Comparison of ENCODE assay signal across 21 cellular contexts in genomic region chr17:75440738-75441448, GRCh38. TPM values are rescaled to one million over a fixed set of nuclear protein-coding genes. Genes with fewer than 3 reads are reported as not detected.
DNase-seq lines count a peak whose midpoint lies in the region; ATAC-seq and TF ChIP-seq lines count a peak whose summit lies in the region.
"Had no signal": no experiment of that assay in that cellular context is flagged by ENCODE, and none has a peak within 500 bp of the region (broad histone marks: within the 10 kb centered on the region; RNA-seq: fewer than 3 reads in every experiment).

No MANE protein-coding gene starts in this region.

- H3K27me3 ChIP-seq in esophagus muscularis mucosa (no peaks in the 10 kb centered on the region), left lung (no peaks in the 10 kb centered on the region), spleen (replicated peaks in 1 of 7) (no peaks in the 10 kb centered on the region)
- H3K27me3 ChIP-seq in CD8-positive, alpha-beta T cell (ENCODE audit: insufficient read depth, low read length), result no peaks in the 10 kb centered on the region
- H3K27me3 ChIP-seq: foreskin keratinocyte, neural progenitor cell, testis had no signal

- no peaks in the 10 kb centered on the region for H3K9me3 ChIP-seq in esophagus muscularis mucosa
- H3K9me3 ChIP-seq in left lung, result no peaks in the 10 kb centered on the region
- H3K9me3 ChIP-seq in spleen, result no peaks in the 10 kb centered on the region
- H3K9me3 ChIP-seq in CD8-positive, alpha-beta T cell (ENCODE audit: low read length), result no peaks in the 10 kb centered on the region
- H3K9me3 ChIP-seq: testis had no signal

- no peak overlapping the region for H3K4me3 ChIP-seq in esophagus muscularis mucosa
- H3K4me3 ChIP-seq in left lung, result no peak overlapping the region
- no peak overlapping the region for H3K4me3 ChIP-seq in spleen
- no peak overlapping the region for H3K4me3 ChIP-seq in CD8-positive, alpha-beta T cell (ENCODE audit: low read depth, low read length)
- H3K4me3 ChIP-seq: neural progenitor cell, testis had no signal

- H3K36me3 Mint-ChIP-seq in CD8-positive, alpha-beta T cell, result no peaks in the 10 kb centered on the region
- H3K36me3 Mint-ChIP-seq: mesothelial cell of epicardium, neural progenitor cell had no signal

- H3K36me3 ChIP-seq in esophagus muscularis mucosa (no peaks in the 10 kb centered on the region), left lung (no peaks in the 10 kb centered on the region), spleen (no peaks in the 10 kb centered on the region)
- no peaks in the 10 kb centered on the region for H3K36me3 ChIP-seq in CD8-positive, alpha-beta T cell (ENCODE audit: insufficient read depth, low read length)
- H3K36me3 ChIP-seq: neural progenitor cell had no signal

- WGBS in esophagus muscularis mucosa, result 59% methylated on average over 10 of the region's 10 CpGs
- WGBS in spleen, 5 donors, result 56 to 71% (median 68%) methylated on average over 10 of the region's 10 CpGs

- DNase-seq in amniotic epithelial cell (ENCODE audit: low read depth), result peak; percentile 45
- DNase-seq in esophagus muscularis mucosa (ENCODE audit: extremely low spot score), result no peak
- no peak for DNase-seq in left lung
- no peak for DNase-seq in spleen
- no peak for DNase-seq in NCI-H748 treated with DMSO at 0.1 percent for 48 hours (lab: John Stamatoyannopoulos, UW)
- DNase-seq in CD8-positive, alpha-beta T cell, result no peak
- no peak for DNase-seq in NCI-H1417 treated with DMSO at 0.1 percent for 48 hours (lab: John Stamatoyannopoulos, UW)
- DNase-seq in SKM-1 (lab: John Stamatoyannopoulos, UW; ENCODE audit: unreplicated experiment), result no peak
- DNase-seq: activated CD4-positive, alpha-beta T cell treated with anti-CD3 and anti-CD28 coated beads for 36 hours; activated naive CD4-positive, alpha-beta T cell treated with Interleukin-2 at 50 U/mL for 16 hours; AML-193; effector memory CD4-positive, alpha-beta T cell; foreskin keratinocyte; NCI-H1694 treated with DMSO at 0.1 percent for 48 hours; NCI-H446; stimulated activated CD4-positive, alpha-beta T cell treated with anti-CD3 and anti-CD28 coated beads, Interleukin-2, amount 100 ng/mL, for 48 hours; T1000; testis had no signal

- TF ChIP-seq CTCF in esophagus muscularis mucosa (IDR thresholded peaks at IDR 0.05) (no peak), left lung (IDR thresholded peaks at IDR 0.05) (no peak), spleen (IDR thresholded peaks at IDR 0.05 in 8 of 11, conservative IDR thresholded peaks at IDR 0.05 in 3 of 11) (no peak)
- no peak for TF ChIP-seq CTCF in CD8-positive, alpha-beta T cell (IDR thresholded peaks at IDR 0.05)

- CTCF ChIA-PET in CD8-positive, alpha-beta T cell (lab: Charles Lee), result interaction anchor here (0.6 to 1.1 kb wide), 2 partner anchors 190 to 1741 kb away, joined by 3 read pairs; no protein-coding TSS in a partner anchor

- no peaks in the 10 kb centered on the region for H3K9me3 Mint-ChIP-seq in CD8-positive, alpha-beta T cell
- H3K9me3 Mint-ChIP-seq: mesothelial cell of epicardium, neural progenitor cell had no signal

- intact Hi-C loops in esophagus muscularis mucosa (cut with DNase I) (no loop called here), left lung (cut with DNase I) (no loop called here), spleen (cut with DNase I; ENCODE audit: low total_unique reads) (no loop called here)
- intact Hi-C loops in CD8-positive, alpha-beta T cell (cut with DNase I, micrococcal nuclease), result no loop called here

- H3K4me3 Mint-ChIP-seq in CD8-positive, alpha-beta T cell, result no peak overlapping the region
- H3K4me3 Mint-ChIP-seq: activated CD4-positive, alpha-beta T cell treated with anti-CD3 and anti-CD28 coated beads for 36 hours; mesothelial cell of epicardium; neural progenitor cell had no signal

- peak; percentile 77 for TF ChIP-seq EP300 in esophagus muscularis mucosa (IDR thresholded peaks at IDR 0.05)

- H3K27me3 Mint-ChIP-seq in CD8-positive, alpha-beta T cell (ENCODE audit: low read depth), result no peaks in the 10 kb centered on the region
- H3K27me3 Mint-ChIP-seq: activated CD4-positive, alpha-beta T cell treated with anti-CD3 and anti-CD28 coated beads for 36 hours had no signal

- H3K4me1 ChIP-seq in esophagus muscularis mucosa (peaks cover 28 to 45% (median 30%) of the 10 kb centered on the region in 4 donors), left lung (peaks cover 0 to 11% of the 10 kb centered on the region in 2 donors), spleen (peaks cover 0 to 40% (median 14%) of the 10 kb centered on the region in 6 donors)
- no peaks in the 10 kb centered on the region for H3K4me1 ChIP-seq in CD8-positive, alpha-beta T cell (ENCODE audit: insufficient read depth, low read length)
- H3K4me1 ChIP-seq: neural progenitor cell had no signal

- TF ChIP-seq POLR2A in esophagus muscularis mucosa (IDR thresholded peaks at IDR 0.05; ENCODE audit: low read depth) (no peak), spleen (IDR thresholded peaks at IDR 0.05) (no peak)

- H3K27ac Mint-ChIP-seq in CD8-positive, alpha-beta T cell, result no peak overlapping the region
- H3K27ac Mint-ChIP-seq: activated CD4-positive, alpha-beta T cell treated with anti-CD3 and anti-CD28 coated beads for 36 hours; mesothelial cell of epicardium; neural progenitor cell had no signal

- peaks cover 4% of the 10 kb centered on the region for H3K4me1 Mint-ChIP-seq in CD8-positive, alpha-beta T cell (ENCODE audit: low read depth)

- peak overlapping the region in 3 of 4 donors; percentile 6 to 90 (median 43) for H3K27ac ChIP-seq in esophagus muscularis mucosa (replicated peaks in 1 of 4)
- peak overlapping the region; percentile 26 to 39 for H3K27ac ChIP-seq in left lung
- H3K27ac ChIP-seq in spleen, result peak overlapping the region in 7 of 8 donors; percentile 54 to 82 (median 72)
- H3K27ac ChIP-seq in CD8-positive, alpha-beta T cell (ENCODE audit: low read depth, low read length), result no peak overlapping the region
- H3K27ac ChIP-seq: foreskin keratinocyte, neural progenitor cell had no signal

- ATAC-seq in left lung, result peak; percentile 13
- ATAC-seq in CD8-positive, alpha-beta T cell, result no peak
- ATAC-seq: activated CD4-positive, alpha-beta T cell treated with anti-CD3 and anti-CD28 coated beads for 36 hours; foreskin keratinocyte; sciatic nerve had no signal

- POLR2A ChIA-PET in CD8-positive, alpha-beta T cell (lab: Charles Lee), result no interaction called here

RNA-seq across cellular contexts. Expression of gene TMEM94, which starts 15.5 kb away (rescaled TPM):
- total RNA-seq in esophagus muscularis mucosa, result 10 to 100 TPM; 35.3 to 71.4 (median 46.3) TPM
- total RNA-seq in left lung, result 10 to 100 TPM; 68.4 to 74.3 TPM
- 100 to 1,000 TPM in 1 of 7 donors, 10 to 100 TPM in 6; 66.6 to 101 (median 94.1) TPM for total RNA-seq in spleen
- 10 to 100 TPM; 24.8 to 77.8 (median 59.5) TPM for polyA plus RNA-seq in spleen
- total RNA-seq in CD8-positive, alpha-beta T cell, result 10 to 100 TPM; 44.8 to 46.5 TPM

RNA-seq across cellular contexts. Expression of gene GRB2, which starts 35.4 kb away (rescaled TPM):
- 100 to 1,000 TPM in 3 of 4 donors, 10 to 100 TPM in 1; 84.3 to 140 (median 113) TPM for total RNA-seq in esophagus muscularis mucosa
- total RNA-seq in left lung, result 100 to 1,000 TPM; 110 to 214 TPM
- 100 to 1,000 TPM; 180 to 352 (median 238) TPM for total RNA-seq in spleen
- 100 to 1,000 TPM in 1 of 3 donors, 10 to 100 TPM in 2; 66.8 to 117 (median 85.2) TPM for polyA plus RNA-seq in spleen
- total RNA-seq in CD8-positive, alpha-beta T cell, result 10 to 100 TPM; 96.2 to 99.4 TPM
